ENCODE assay signal across 27 cellular contexts in the genomic region with DNA sequence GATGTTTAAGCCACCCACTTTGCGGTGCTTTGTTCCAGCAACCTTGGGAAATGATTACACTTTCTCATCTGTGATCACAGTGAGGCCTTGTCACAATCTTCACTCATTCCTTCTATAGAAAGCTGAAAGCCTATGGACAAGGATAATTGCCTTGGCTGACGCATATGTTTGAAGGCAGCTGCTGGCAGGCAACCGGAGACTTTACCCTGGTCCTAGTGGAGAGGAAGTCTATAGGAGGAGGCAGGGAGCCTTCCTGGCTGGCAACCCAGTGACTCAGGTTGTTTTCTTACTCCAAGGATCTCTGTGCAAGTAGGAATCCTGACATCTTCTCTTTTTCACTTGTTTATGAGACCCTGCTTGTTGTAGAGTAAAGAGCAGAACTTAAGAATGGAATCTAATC. TPM values are rescaled to one million over a fixed set of nuclear protein-coding genes. Genes with fewer than 3 reads are reported as not detected.
"Had no signal": no experiment of that assay in that cellular context is flagged by ENCODE, and none has a peak within 500 bp of the region (broad histone marks: within the 10 kb centered on the region; RNA-seq: fewer than 3 reads in every experiment).

No MANE protein-coding gene starts in this region.

- H2AFZ ChIP-seq: parathyroid adenoma had no signal

- DNase-seq: activated CD4-positive, alpha-beta T cell treated with anti-CD3 and anti-CD28 coated beads for 4 hours; activated CD4-positive, alpha-beta T cell treated with anti-CD3 and anti-CD28 coated beads, Interleukin-2, amount 50 U/mL, for 48 hours; activated CD4-positive, CD25-positive, alpha-beta regulatory T cell; activated CD8-positive, alpha-beta memory T cell treated with anti-CD3 and anti-CD28 coated beads for 24 hours; activated effector memory CD4-positive, alpha-beta T cell treated with anti-CD3 and anti-CD28 coated beads, Interleukin-2, amount 50 U/mL, for 16 hours; activated naive CD4-positive, alpha-beta T cell treated with anti-CD3 and anti-CD28 coated beads for 36 hours; activated naive CD8-positive, alpha-beta T cell treated with anti-CD3 and anti-CD28 coated beads for 36 hours; amniotic stem cell; central memory CD4-positive, alpha-beta T cell; head of caudate nucleus; hippocampal formation; immature natural killer cell; kidney; left colon; mammary epithelial cell; naive B cell; nephron progenitor cell; spleen; stimulated activated naive CD4-positive, alpha-beta T cell; tibial artery; upper lobe of right lung had no signal

- ATAC-seq: left colon, upper lobe of right lung had no signal

- H3K36me3 ChIP-seq: right atrium auricular region, spleen, suprapubic skin, tibial artery, upper lobe of right lung had no signal

- H3K9ac ChIP-seq: parathyroid adenoma had no signal

- H3K27ac ChIP-seq: parathyroid adenoma, right atrium auricular region, spleen, suprapubic skin, tibial artery, upper lobe of right lung had no signal

- H3K79me2 ChIP-seq: parathyroid adenoma had no signal

- H3K4me3 ChIP-seq: right atrium auricular region, spleen, suprapubic skin, tibial artery, upper lobe of right lung had no signal

- H3K4me1 ChIP-seq: parathyroid adenoma, right atrium auricular region, spleen, suprapubic skin, tibial artery, upper lobe of right lung had no signal

- FAIRE-seq: astrocyte, kidney had no signal

- H3K9me3 ChIP-seq: right atrium auricular region, spleen, suprapubic skin, tibial artery, upper lobe of right lung had no signal

- H3K27me3 ChIP-seq: right atrium auricular region, spleen, suprapubic skin, tibial artery, upper lobe of right lung had no signal

RNA-seq across cellular contexts. Expression of a gene that starts 34.1 kb away (rescaled TPM):
- total RNA-seq: epithelial cell of proximal tubule, mesothelial cell of epicardium had no signal
- polyA plus RNA-seq: immature natural killer cell had no signal
